In the genomic region with DNA sequence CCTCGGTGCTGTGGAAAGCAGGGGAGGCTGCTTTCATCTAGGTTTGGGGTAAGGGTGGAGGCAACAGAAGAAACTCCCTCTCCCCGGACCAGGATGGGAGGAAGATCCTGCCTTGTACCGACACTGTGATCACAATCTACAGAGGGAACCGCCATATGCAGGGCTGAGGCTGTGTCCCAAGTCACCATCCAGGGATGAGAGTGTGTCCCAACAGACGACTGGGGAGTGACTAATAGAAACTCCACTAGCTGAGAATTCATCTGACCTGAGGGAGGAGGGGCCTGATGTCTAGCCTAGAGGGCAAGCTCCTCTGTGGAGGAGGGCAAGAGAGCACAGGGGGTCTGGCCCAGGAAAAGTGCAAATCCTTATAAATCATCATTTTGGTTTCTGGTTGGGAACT, we compare ENCODE assay signal across 26 cellular contexts.
DNase-seq lines count a peak whose midpoint lies in the region; ATAC-seq and TF ChIP-seq lines count a peak whose summit lies in the region.
"Had no signal": no experiment of that assay in that cellular context is flagged by ENCODE, and none has a peak within 500 bp of the region (broad histone marks: within the 10 kb centered on the region; RNA-seq: fewer than 3 reads in every experiment).

No MANE protein-coding gene starts in this region.

- H3K9ac ChIP-seq in mammary epithelial cell (ENCODE audit: insufficient read depth, low read length) (no peak overlapping the region), stomach smooth muscle (ENCODE audit: low read length in 2 of 2) (no peak overlapping the region)

- H2AFZ ChIP-seq in mammary epithelial cell (ENCODE audit: low read depth, low read length): peak overlapping the region; percentile 12

- no peak overlapping the region for H3K27ac ChIP-seq in HEK293 (ENCODE audit: extremely low read depth, low read depth, low read length)
- H3K27ac ChIP-seq in mammary epithelial cell (ENCODE audit: insufficient read depth, low read depth, low read length): no peak overlapping the region
- H3K27ac ChIP-seq in layer of hippocampus (ENCODE audit: low read depth, low read length): peak overlapping the region; percentile 96
- peak overlapping the region; percentile 85 for H3K27ac ChIP-seq in stomach smooth muscle (ENCODE audit: low read length)
- H3K27ac ChIP-seq: A549, epithelial cell of prostate, left lung, right atrium auricular region had no signal

- CTCF ChIA-PET in HEK293 (lab: Yijun Ruan, JAX): no interaction called here
- CTCF ChIA-PET in mammary epithelial cell (lab: Charles Lee; ENCODE audit: low non-redundant PET): no interaction called here

- H4K20me1 ChIP-seq in mammary epithelial cell (ENCODE audit: insufficient read depth, low read length): no peaks in the 10 kb centered on the region

- peak overlapping the region; percentile 57 for H3K4me2 ChIP-seq in mammary epithelial cell (ENCODE audit: insufficient read depth, low read depth, low read length)
- H3K4me2 ChIP-seq: A549 had no signal

- H3K4me3 ChIP-seq in HEK293 (ENCODE audit: low read depth, low read length) (no peak overlapping the region), mammary epithelial cell (replicated peaks in 1 of 3; ENCODE audit: insufficient read depth in 1 of 3, low read depth in 2 of 3, low read length in 3 of 3) (no peak overlapping the region), stomach smooth muscle (ENCODE audit: low read length in 2 of 2) (no peak overlapping the region)
- H3K4me3 ChIP-seq: A549, left lung, right atrium auricular region had no signal

- ATAC-seq in GM19463 (IDR thresholded peaks at IDR 0.05; ENCODE audit: unreplicated experiment) (no peak), GM21447 (IDR thresholded peaks at IDR 0.05; ENCODE audit: unreplicated experiment) (no peak)
- ATAC-seq: HCT116; left lung; naive thymus-derived CD8-positive, alpha-beta T cell had no signal

- POLR2A ChIA-PET in HEK293 (lab: Yijun Ruan, JAX): no interaction called here

- no peaks in the 10 kb centered on the region for H3K4me1 ChIP-seq in HEK293 (ENCODE audit: control insufficient read depth, insufficient read depth, low read length)
- H3K4me1 ChIP-seq in mammary epithelial cell (ENCODE audit: insufficient read depth, low read length): peaks cover 12% of the 10 kb centered on the region
- peaks cover 43% of the 10 kb centered on the region for H3K4me1 ChIP-seq in stomach smooth muscle (ENCODE audit: control insufficient read depth, insufficient read depth, low read length)
- H3K4me1 ChIP-seq: A549, left lung had no signal

- H3K9me3 ChIP-seq in HEK293 (ENCODE audit: control insufficient read depth, insufficient read depth, low read depth, low read length): no peaks in the 10 kb centered on the region
- no peaks in the 10 kb centered on the region for H3K9me3 ChIP-seq in mammary epithelial cell (replicated peaks; ENCODE audit: insufficient read depth, low read length)
- no peaks in the 10 kb centered on the region for H3K9me3 ChIP-seq in stomach smooth muscle (ENCODE audit: control insufficient read depth in 2 of 2, low read length in 2 of 2)
- H3K9me3 ChIP-seq: A549, BE2C, left lung, right atrium auricular region had no signal

- WGBS in mammary epithelial cell (ENCODE audit: low coverage, missing lambda C conversion rate): 67% methylated on average over 4 of the region's 5 CpGs

- intact Hi-C loops in mammary epithelial cell (cut with micrococcal nuclease): no loop called here

- no TSS peak for BruUV-seq in mammary epithelial cell (replicated peaks; lab: Mats Ljungman, UMichigan)

- in situ Hi-C loops in mammary epithelial cell (cut with MboI; ENCODE audit: low sequenced_read_pairs in 2 of 2): no loop called here

- dilution Hi-C loops in mammary epithelial cell (cut with HindIII; ENCODE audit: low sequenced_read_pairs): no loop called here

- H3K36me3 ChIP-seq in HEK293 (ENCODE audit: control insufficient read depth in 2 of 2, insufficient read depth in 1 of 2, low read length in 2 of 2): peaks cover 0 to 10% of the 10 kb centered on the region in 2 experiments; a peak in 1 of 3 replicates
- H3K36me3 ChIP-seq in mammary epithelial cell (ENCODE audit: insufficient read depth, low read length): no peaks in the 10 kb centered on the region
- H3K36me3 ChIP-seq in stomach smooth muscle (ENCODE audit: control insufficient read depth in 2 of 2, insufficient read depth in 2 of 2, low read length in 2 of 2): peaks cover 0 to 8% of the 10 kb centered on the region in 2 donors
- H3K36me3 ChIP-seq: BE2C, right atrium auricular region had no signal

- H3K27me3 ChIP-seq in mammary epithelial cell (ENCODE audit: insufficient read depth, low read length) (no peaks in the 10 kb centered on the region), layer of hippocampus (ENCODE audit: control insufficient read depth, insufficient read depth, low read length) (no peaks in the 10 kb centered on the region), stomach smooth muscle (ENCODE audit: control insufficient read depth in 1 of 2, insufficient read depth in 2 of 2, low read length in 2 of 2) (no peaks in the 10 kb centered on the region)
- H3K27me3 ChIP-seq: BE2C, left lung, right atrium auricular region had no signal

- TF ChIP-seq CTCF in HEK293 (tag by site-specific recombination; IDR thresholded peaks at IDR 0.05) (no peak), mammary epithelial cell (conservative IDR thresholded peaks at IDR 0.05 in 1 of 2, IDR thresholded peaks at IDR 0.05 in 1 of 2; ENCODE audit: extremely low read depth in 1 of 2, insufficient read depth in 1 of 2, low read depth in 1 of 2, low read length in 2 of 2) (no peak)

- no peak for DNase-seq in mammary epithelial cell
- no peak for DNase-seq in GDM1 (lab: John Stamatoyannopoulos, UW)
- DNase-seq in DMS153 treated with DMSO at 0.1 percent for 48 hours (lab: John Stamatoyannopoulos, UW; ENCODE audit: unreplicated experiment): no peak
- DNase-seq: activated CD4-positive, alpha-beta T cell treated with anti-CD3 and anti-CD28 coated beads, Interleukin-2, amount 50 U/mL, for 4 hours; activated CD4-positive, CD25-positive, alpha-beta regulatory T cell; activated CD8-positive, alpha-beta memory T cell treated with anti-CD3 and anti-CD28 coated beads, Interleukin-2, amount 50 U/mL, for 4 hours; BE2C; cerebellar nuclear complex; foreskin melanocyte; naive thymus-derived CD8-positive, alpha-beta T cell; NCI-H1105 treated with DMSO at 0.1 percent for 48 hours; NCI-H2029 treated with DMSO at 0.1 percent for 48 hours; NCI-H2227 treated with DMSO at 0.1 percent for 48 hours; stimulated activated CD4-positive, alpha-beta T cell treated with anti-CD3 and anti-CD28 coated beads, Interleukin-4, amount 100 ng/mL, for 24 hours; stimulated activated naive CD4-positive, alpha-beta T cell; SW 1271 had no signal

- H3K79me2 ChIP-seq in mammary epithelial cell (ENCODE audit: insufficient read depth, low read length): no peaks in the 10 kb centered on the region

TF ChIP-seq in HEK293, 187 proteins besides CTCF, POLR2A, EP300 and RAD21:
- TF ChIP-seq ZNF239 (tag by site-specific recombination; IDR thresholded peaks at IDR 0.05): no peak
- peak; percentile 26; the same call in 1 of the 2 replicates for TF ChIP-seq ZIC2 (tag by site-specific recombination; IDR thresholded peaks at IDR 0.05)

Comparison
In these comparisons a context has a peak if more than half of its experiments do, and no peak if none do; other contexts are left out.
1. H3K27ac ChIP-seq: peak in layer of hippocampus (single experiment) and stomach smooth muscle (single experiment); none in HEK293 (single experiment) and mammary epithelial cell (single experiment).